ENCODE assay signal across 6 cellular contexts in the genomic region with DNA sequence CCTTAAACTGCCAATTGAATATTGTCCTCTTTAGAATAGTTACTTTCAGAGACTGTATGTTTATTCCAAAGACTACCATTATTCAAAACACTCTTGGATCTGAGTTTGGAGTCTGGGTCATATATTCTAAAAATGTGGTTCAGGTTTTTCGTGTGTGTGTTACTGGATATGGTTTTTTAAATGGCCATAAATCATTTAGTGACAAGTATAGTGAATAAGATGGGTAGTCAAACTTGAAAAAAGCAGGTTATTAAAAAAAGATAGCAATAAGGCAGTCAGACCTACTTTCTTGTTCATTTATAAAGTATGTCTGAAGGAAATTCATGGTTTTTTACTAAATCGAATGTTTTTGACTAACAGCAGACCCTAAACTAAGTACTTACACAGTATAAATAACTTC.
"Had no signal": no experiment of that assay in that cellular context is flagged by ENCODE, and none has a peak within 500 bp of the region (broad histone marks: within the 10 kb centered on the region; RNA-seq: fewer than 3 reads in every experiment).

No MANE protein-coding gene starts in this region.

- DNase-seq: GDM1, GF-D8 had no signal

- FAIRE-seq: GM12878, GM12891, GM12892, GM19239 had no signal

- H3K4me3 ChIP-seq: GM12878 had no signal

- ATAC-seq: GM12878 had no signal
